Comparison of ENCODE assay signal across 1 cellular context in genomic region chr21:26961704-26962103, GRCh38.
TF ChIP-seq lines count a peak whose summit lies in the region.

No MANE protein-coding gene starts in this region.

TF ChIP-seq in WTC11, 78 proteins besides CTCF, POLR2A, EP300 and RAD21 (continued from another document):
- no peak for TF ChIP-seq ZMAT4 (CRISPR knock-in tag; IDR thresholded peaks at IDR 0.05)
- peak; percentile 77 for TF ChIP-seq USF1 (CRISPR knock-in tag; IDR thresholded peaks at IDR 0.05)
- no peak for TF ChIP-seq ZNF281 (CRISPR knock-in tag; IDR thresholded peaks at IDR 0.05)
- TF ChIP-seq ZNF423 (CRISPR knock-in tag; IDR thresholded peaks at IDR 0.05) = no peak
- TF ChIP-seq HMGXB4 (CRISPR knock-in tag; IDR thresholded peaks at IDR 0.05) = no peak
